In the genomic region with DNA sequence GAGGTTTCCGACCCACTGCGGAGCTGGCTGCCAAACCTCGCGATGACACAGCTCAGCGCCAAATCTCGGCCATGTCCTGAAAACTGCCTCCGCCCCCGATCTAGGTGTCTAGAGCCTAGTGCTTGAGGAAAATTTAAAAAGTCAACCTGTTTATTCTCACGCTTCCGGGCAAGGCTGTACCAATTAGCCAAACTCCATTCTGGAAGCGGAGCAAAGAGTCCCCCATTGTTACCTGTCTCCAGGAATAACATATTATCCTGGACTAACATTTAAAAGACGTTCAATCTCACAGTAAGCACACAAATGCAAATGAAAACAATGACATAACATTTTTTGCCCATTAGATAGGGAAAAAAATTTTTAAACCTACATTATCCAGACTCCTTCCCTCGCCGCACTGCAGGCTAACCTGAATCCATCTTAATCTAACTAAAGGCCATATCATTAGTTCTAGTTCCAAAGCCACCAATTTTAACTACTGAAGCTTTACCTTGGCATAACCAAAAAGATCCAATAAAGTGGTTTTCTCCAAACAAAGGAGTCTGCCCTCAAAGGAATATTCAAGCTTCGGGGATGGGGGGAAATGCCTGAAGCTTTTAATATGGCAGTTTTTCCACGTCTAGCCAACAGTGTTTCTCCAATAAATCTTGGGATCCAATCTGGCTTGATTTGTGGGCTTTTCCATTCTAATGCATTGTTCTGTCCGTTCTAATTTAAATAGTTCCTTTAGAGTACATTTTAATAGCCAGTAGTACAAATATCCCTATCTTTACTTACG, we compare ENCODE assay signal across 8 cellular contexts. TPM values are rescaled to one million over a fixed set of nuclear protein-coding genes. Genes with fewer than 3 reads are reported as not detected.
DNase-seq lines count a peak whose midpoint lies in the region; ATAC-seq and TF ChIP-seq lines count a peak whose summit lies in the region.

No MANE protein-coding gene starts in this region.

- peaks cover 0 to 2% (median 0%) of the 10 kb centered on the region in 8 donors for H3K9me3 Mint-ChIP-seq in CD4-positive, alpha-beta memory T cell
- H3K9me3 Mint-ChIP-seq in T-helper 2 cell treated with Interferon-gamma antibody and Interleukin-4, amounts not matched to agents 5 μg/mL and 100 μg/mL, for 36 hours = no peaks in the 10 kb centered on the region

- H3K36me3 ChIP-seq in CD4-positive, alpha-beta memory T cell (ENCODE audit: insufficient read depth, low read length) = peaks cover 5% of the 10 kb centered on the region
- peaks cover 18% of the 10 kb centered on the region; the same call in 1 of the 2 replicates for H3K36me3 ChIP-seq in GM23248 (ENCODE audit: low read depth)

- CTCF ChIA-PET in CD4-positive, alpha-beta memory T cell (lab: Charles Lee; ENCODE audit: partially characterized antibody) = interaction anchor here (0.7 to 4.5 kb wide), 4 partner anchors 10 to 147 kb away, joined by 3 to 29 read pairs (median 4); no protein-coding TSS in a partner anchor

- intact Hi-C loops in CD4-positive, alpha-beta memory T cell (cut with micrococcal nuclease) = loop anchor here (1.0 to 10.0 kb wide), 7 partner anchors 30 to 1476 kb away; partner anchors contain the start of genes MAGED2, PHF8, RIBC1 and SMC1A

- peaks cover 32% of the 10 kb centered on the region for H3F3A ChIP-seq in GM23248 (ENCODE audit: insufficient read depth)

- H3K4me1 Mint-ChIP-seq in CD4-positive, alpha-beta memory T cell = peaks cover 16 to 50% (median 30%) of the 10 kb centered on the region in 4 donors
- H3K4me1 Mint-ChIP-seq in T-helper 2 cell treated with Interferon-gamma antibody and Interleukin-4, amounts not matched to agents 5 μg/mL and 100 μg/mL, for 36 hours (ENCODE audit: low read depth) = peaks cover 27% of the 10 kb centered on the region

- H3K4me3 Mint-ChIP-seq in CD4-positive, alpha-beta memory T cell = peak overlapping the region; percentile 88 to 97 (median 90)
- peak overlapping the region; percentile 96 for H3K4me3 Mint-ChIP-seq in T-helper 2 cell treated with Interferon-gamma antibody and Interleukin-4, amounts not matched to agents 5 μg/mL and 100 μg/mL, for 36 hours

- H3K27me3 Mint-ChIP-seq in CD4-positive, alpha-beta memory T cell = no peaks in the 10 kb centered on the region
- H3K27me3 Mint-ChIP-seq in T-helper 2 cell treated with Interferon-gamma antibody and Interleukin-4, amounts not matched to agents 5 μg/mL and 100 μg/mL, for 36 hours (ENCODE audit: low read depth) = no peaks in the 10 kb centered on the region

- H3K9ac ChIP-seq in GM23248 = peak overlapping the region; percentile 100

- peaks cover 39% of the 10 kb centered on the region for H3K4me1 ChIP-seq in CD4-positive, alpha-beta memory T cell (ENCODE audit: insufficient read depth, low read length)
- H3K4me1 ChIP-seq in GM23248 (ENCODE audit: insufficient read depth) (peaks cover 9% of the 10 kb centered on the region), foreskin keratinocyte (no peaks in the 10 kb centered on the region)

- TF ChIP-seq CTCF in foreskin keratinocyte (conservative IDR thresholded peaks at IDR 0.05) = no peak

- H2AFZ ChIP-seq in GM23248 = peak overlapping the region; percentile 91

- H3K4me3 ChIP-seq in CD4-positive, alpha-beta memory T cell (ENCODE audit: low read length in 2 of 2) = peak overlapping the region; percentile 58 to 69
- H3K4me3 ChIP-seq in GM23248 (peak overlapping the region; percentile 91), skin epidermis (peak overlapping the region in 6 of 7 experiments; percentile 56 to 69 (median 66))

- H3K9me3 ChIP-seq in CD4-positive, alpha-beta memory T cell (ENCODE audit: control insufficient read depth in 1 of 2, low read length in 2 of 2) = no peaks in the 10 kb centered on the region
- no peaks in the 10 kb centered on the region for H3K9me3 ChIP-seq in GM23248 (ENCODE audit: low read depth)

- no peaks in the 10 kb centered on the region for H3K9me2 ChIP-seq in GM23248 (ENCODE audit: insufficient read depth)

- H3K27ac ChIP-seq in CD4-positive, alpha-beta memory T cell (ENCODE audit: low read depth, low read length) = peak overlapping the region; percentile 80
- H3K27ac ChIP-seq in GM23248 (peak overlapping the region; percentile 84), foreskin keratinocyte (peak overlapping the region; percentile 69), skin epidermis (peak overlapping the region in 16 of 21 experiments; percentile 1 to 92 (median 72))

- no peaks in the 10 kb centered on the region for H3K27me3 ChIP-seq in CD4-positive, alpha-beta memory T cell (ENCODE audit: insufficient read depth, low read length)
- H3K27me3 ChIP-seq in GM23248 (replicated peaks; ENCODE audit: insufficient read depth) (no peaks in the 10 kb centered on the region), foreskin keratinocyte (no peaks in the 10 kb centered on the region)

- DNase-seq in CD4-positive, alpha-beta memory T cell = no peak
- DNase-seq in GM23248 (peak; percentile 7), foreskin keratinocyte (no peak), 8988T (no peak), iPS-NIHi11 (ENCODE audit: low spot score) (no peak)
- DNase-seq in T-helper 2 cell treated with Interferon-gamma antibody and Interleukin-4, amounts not matched to agents 5 μg/mL and 100 μg/mL, for 36 hours (ENCODE audit: low spot score) = no peak

- H3K27ac Mint-ChIP-seq in CD4-positive, alpha-beta memory T cell = peak overlapping the region; percentile 87 to 99 (median 97)
- peak overlapping the region; percentile 96 for H3K27ac Mint-ChIP-seq in T-helper 2 cell treated with Interferon-gamma antibody and Interleukin-4, amounts not matched to agents 5 μg/mL and 100 μg/mL, for 36 hours

- WGBS in GM23248 (ENCODE audit: low coverage in 1 of 2, low lambda C conversion rate in 2 of 2, missing lambda C conversion rate in 2 of 2), 2 experiments = 10 to 13% methylated on average over 14 to 15 of the region's 18 CpGs

- peaks cover 54% of the 10 kb centered on the region for H3K79me2 ChIP-seq in GM23248 (ENCODE audit: insufficient read depth)

- in situ Hi-C loops in GM23248 (cut with MboI) = loop anchor here (10.0 kb wide), 1 partner anchor 150 kb away; no protein-coding TSS in a partner anchor

- H3K4me2 ChIP-seq in GM23248 (ENCODE audit: unreplicated experiment) = peak overlapping the region; percentile 93

- ATAC-seq in foreskin keratinocyte (peak; percentile 77), GM21723 (IDR thresholded peaks at IDR 0.05; ENCODE audit: unreplicated experiment) (no peak)

- no peaks in the 10 kb centered on the region for H4K20me1 ChIP-seq in GM23248 (ENCODE audit: insufficient read depth)

- peaks cover 0 to 29% of the 10 kb centered on the region in 2 donors for H3K36me3 Mint-ChIP-seq in CD4-positive, alpha-beta memory T cell
- peaks cover 25% of the 10 kb centered on the region for H3K36me3 Mint-ChIP-seq in T-helper 2 cell treated with Interferon-gamma antibody and Interleukin-4, amounts not matched to agents 5 μg/mL and 100 μg/mL, for 36 hours (ENCODE audit: low read depth)

- POLR2A ChIA-PET in CD4-positive, alpha-beta memory T cell (lab: Charles Lee; ENCODE audit: partially characterized antibody) = interaction anchor here (1.0 to 6.0 kb wide), 14 partner anchors 11 to 1804 kb away, joined by 3 to 106 read pairs (median 5); partner anchors contain the start of genes FAM120C, GNL3L, KDM5C and PHF8

RNA-seq across cellular contexts. Expression of gene HUWE1, which starts 1.9 kb away (rescaled TPM):
- total RNA-seq in CD4-positive, alpha-beta memory T cell = 100 to 1,000 TPM; 176 to 202 TPM
- polyA plus RNA-seq in CD4-positive, alpha-beta memory T cell = 10 to 100 TPM in 1 of 2 donors, 1 to 10 TPM in 1; 3.3 to 19.0 TPM
- total RNA-seq in GM23248 (2014; rRNA removed; shearing (Covaris generic)) = 71.2 and 73.5 TPM in 2 replicates
- polyA plus RNA-seq in GM23248 (2016; fragmentation: Nextera tagmentation; extraction: Ambion mirVana) (29.8 and 31.3 TPM in 2 replicates), foreskin keratinocyte (30.9 and 34.1 TPM in 2 replicates)
- total RNA-seq in foreskin keratinocyte = 107 and 108 TPM in 2 replicates
